21 cellular contexts compared by ENCODE assay signal in the genomic region with DNA sequence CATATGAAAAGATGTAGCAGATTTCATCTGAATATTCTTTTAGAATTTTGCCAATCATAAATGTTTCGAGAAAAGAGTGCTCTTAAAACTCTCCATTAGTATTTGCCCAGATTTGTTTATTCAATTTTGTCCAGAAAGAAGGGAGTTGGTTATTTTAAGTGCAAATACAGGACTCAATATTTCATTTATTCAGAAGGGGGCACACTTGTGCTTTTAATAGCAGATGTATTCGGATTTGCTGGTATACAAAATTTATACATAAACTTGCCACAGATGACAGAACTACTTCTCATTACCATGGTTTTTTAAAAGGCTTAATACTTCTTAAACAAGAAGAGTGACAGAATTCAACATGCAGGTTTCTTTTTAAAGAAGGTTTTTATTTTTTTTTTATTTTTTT.
DNase-seq lines count a peak whose midpoint lies in the region; ATAC-seq and TF ChIP-seq lines count a peak whose summit lies in the region.
"Had no signal": no experiment of that assay in that cellular context is flagged by ENCODE, and none has a peak within 500 bp of the region (broad histone marks: within the 10 kb centered on the region; RNA-seq: fewer than 3 reads in every experiment).

No MANE protein-coding gene starts in this region.

- H3K4me1 ChIP-seq in OCI-LY3 (ENCODE audit: low read length), result peaks cover 5% of the 10 kb centered on the region
- H3K4me1 ChIP-seq: Caco-2, colonic mucosa, HAP-1, stomach had no signal

- H3K27ac Mint-ChIP-seq in chondrocyte (ENCODE audit: unreplicated experiment), result no peak overlapping the region
- H3K27ac Mint-ChIP-seq: activated CD4-positive, alpha-beta T cell treated with anti-CD3 and anti-CD28 coated beads, Interleukin-2, amount 10 ng/mL, durations not matched to agents 7 days and 5 days had no signal

- peaks cover 1% of the 10 kb centered on the region for H3K27me3 Mint-ChIP-seq in chondrocyte (ENCODE audit: low read depth)
- H3K27me3 Mint-ChIP-seq: activated CD4-positive, alpha-beta T cell treated with anti-CD3 and anti-CD28 coated beads, Interleukin-2, amount 10 ng/mL, durations not matched to agents 7 days and 5 days had no signal

- H3K36me3 Mint-ChIP-seq in chondrocyte (ENCODE audit: low read depth), result no peaks in the 10 kb centered on the region

- no peaks in the 10 kb centered on the region for H3K79me2 ChIP-seq in OCI-LY3 (ENCODE audit: low read length)
- H3K79me2 ChIP-seq in neural cell (replicated peaks; ENCODE audit: insufficient read depth, low read length), result no peaks in the 10 kb centered on the region

- no peaks in the 10 kb centered on the region for H3K9me3 Mint-ChIP-seq in chondrocyte (ENCODE audit: low read depth)
- H3K9me3 Mint-ChIP-seq: activated CD4-positive, alpha-beta T cell treated with anti-CD3 and anti-CD28 coated beads, Interleukin-2, amount 10 ng/mL, durations not matched to agents 7 days and 5 days had no signal

- H3K4me1 Mint-ChIP-seq in chondrocyte (ENCODE audit: low read depth), result no peaks in the 10 kb centered on the region
- H3K4me1 Mint-ChIP-seq: activated CD4-positive, alpha-beta T cell treated with anti-CD3 and anti-CD28 coated beads, Interleukin-2, amount 10 ng/mL, durations not matched to agents 7 days and 5 days had no signal

- no peaks in the 10 kb centered on the region for H3K9me2 ChIP-seq in neural cell (ENCODE audit: insufficient read depth, low read length)

- H3K9ac ChIP-seq in OCI-LY3 (ENCODE audit: low read length) (no peak overlapping the region), neural cell (ENCODE audit: low read length) (no peak overlapping the region)

- DNase-seq in DMS114 treated with DMSO at 0.1 percent for 48 hours (lab: John Stamatoyannopoulos, UW; ENCODE audit: unreplicated experiment) (peak; percentile 1), chondrocyte (ENCODE audit: low spot score) (no peak), SKM-1 (lab: John Stamatoyannopoulos, UW; ENCODE audit: unreplicated experiment) (no peak)
- DNase-seq: activated CD4-positive, alpha-beta T cell treated with anti-CD3 and anti-CD28 coated beads, Interleukin-2, amount 10 ng/mL, durations not matched to agents 7 days and 5 days; AML-193; amygdala; Caco-2; colonic mucosa; KBM-7; left ventricle myocardium superior; NCI-H1092 treated with DMSO at 0.1 percent for 48 hours; NCI-H2171; NCI-H748 treated with DMSO at 0.1 percent for 48 hours; ovary; stimulated activated CD4-positive, alpha-beta T cell treated with anti-CD3 and anti-CD28 coated beads, Interleukin-1b, Interleukin-23, amount 100 ng/mL, for 48 hours; stomach had no signal

- H3K27ac ChIP-seq in OCI-LY3 (ENCODE audit: low read length) (no peak overlapping the region), neural cell (ENCODE audit: low read length) (no peak overlapping the region)
- H3K27ac ChIP-seq: colonic mucosa, ovary, stomach had no signal

- H3K4me2 ChIP-seq in OCI-LY3 (ENCODE audit: low read length) (no peak overlapping the region), neural cell (ENCODE audit: low read length) (no peak overlapping the region)

- H3F3A ChIP-seq in neural cell (ENCODE audit: insufficient read depth, low read length, poor library complexity, severe bottlenecking), result no peaks in the 10 kb centered on the region

- no peaks in the 10 kb centered on the region for H4K20me1 ChIP-seq in OCI-LY3 (ENCODE audit: insufficient read depth, low read length)
- H4K20me1 ChIP-seq in neural cell (ENCODE audit: insufficient read depth), result no peaks in the 10 kb centered on the region

- TF ChIP-seq CTCF in OCI-LY3 (IDR thresholded peaks at IDR 0.05; ENCODE audit: low read depth, low read length) (peak; percentile 13; the same call in 1 of the 2 replicates), chondrocyte (IDR thresholded peaks at IDR 0.05) (peak; percentile 58), neural cell (IDR thresholded peaks at IDR 0.05; ENCODE audit: poor library complexity, severe bottlenecking) (peak; percentile 66)

- TF ChIP-seq RAD21 in neural cell (conservative IDR thresholded peaks at IDR 0.05), result peak; percentile 78

- ATAC-seq in GM18873 (IDR thresholded peaks at IDR 0.05; ENCODE audit: low FRiP score, unreplicated experiment) (no peak), GM21528 (IDR thresholded peaks at IDR 0.05; ENCODE audit: low FRiP score, unreplicated experiment) (no peak)
- ATAC-seq: left ventricle myocardium superior had no signal

- TF ChIP-seq EP300 in neural cell (conservative IDR thresholded peaks at IDR 0.05; ENCODE audit: poor library complexity, severe bottlenecking), result no peak

- no peak overlapping the region for H3K4me3 Mint-ChIP-seq in chondrocyte (ENCODE audit: unreplicated experiment)
- H3K4me3 Mint-ChIP-seq: activated CD4-positive, alpha-beta T cell treated with anti-CD3 and anti-CD28 coated beads, Interleukin-2, amount 10 ng/mL, durations not matched to agents 7 days and 5 days had no signal

- H2AFZ ChIP-seq in OCI-LY3 (ENCODE audit: low read depth, low read length) (no peak overlapping the region), neural cell (ENCODE audit: low read depth, low read length) (no peak overlapping the region)

- H3K9me3 ChIP-seq in OCI-LY3 (ENCODE audit: insufficient read depth, low read length), result no peaks in the 10 kb centered on the region
- H3K9me3 ChIP-seq in neural cell (ENCODE audit: low read length), result no peaks in the 10 kb centered on the region
- H3K9me3 ChIP-seq: Caco-2, colonic mucosa, HAP-1, ovary, stomach had no signal

- H3K4me3 ChIP-seq in OCI-LY3 (ENCODE audit: low read length) (no peak overlapping the region), neural cell (ENCODE audit: low read length) (no peak overlapping the region)
- H3K4me3 ChIP-seq: colonic mucosa, HAP-1, ovary, stomach had no signal

- H3K27me3 ChIP-seq in OCI-LY3 (ENCODE audit: low read depth, low read length), result no peaks in the 10 kb centered on the region
- H3K27me3 ChIP-seq in neural cell (ENCODE audit: insufficient read depth, low read depth, low read length), result no peaks in the 10 kb centered on the region
- H3K27me3 ChIP-seq: colonic mucosa, ovary, stomach had no signal

- H3K36me3 ChIP-seq in OCI-LY3 (replicated peaks; ENCODE audit: low read depth, low read length) (no peaks in the 10 kb centered on the region), neural cell (ENCODE audit: insufficient read depth, low read length) (no peaks in the 10 kb centered on the region)
- H3K36me3 ChIP-seq: colonic mucosa, HAP-1, ovary, stomach had no signal

TF ChIP-seq in neural cell, 6 proteins besides CTCF, POLR2A, EP300 and RAD21:
- TF ChIP-seq SMC3 (conservative IDR thresholded peaks at IDR 0.05; ENCODE audit: poor library complexity) (peak; percentile 74), EZH2 (IDR thresholded peaks at IDR 0.05; ENCODE audit: borderline replicate concordance, insufficient read depth, low read length, poor library complexity, severe bottlenecking) (no peak)

Comparison
In these comparisons a context has a peak if more than half of its experiments do, and no peak if none do; other contexts are left out.
1. CTCF ChIP-seq: peak in every context shown above with its lines; median percentile 66 in neural cell; 58 in chondrocyte; 13 in OCI-LY3.